In genomic region chr22:24271406-24271760, GRCh38 we compare ENCODE assay signal across 8 cellular contexts. TPM values are rescaled to one million over a fixed set of nuclear protein-coding genes. Genes with fewer than 3 reads are reported as not detected.
DNase-seq lines count a peak whose midpoint lies in the region; ATAC-seq and TF ChIP-seq lines count a peak whose summit lies in the region.

No MANE protein-coding gene starts in this region.

- H3K27ac Mint-ChIP-seq in activated CD4-positive, alpha-beta T cell treated with anti-CD3 and anti-CD28 coated beads, Interleukin-2, amount 10 ng/mL, durations not matched to agents 7 days and 5 days, result peak overlapping the region; percentile 76

- H3K4me3 Mint-ChIP-seq in activated CD4-positive, alpha-beta T cell treated with anti-CD3 and anti-CD28 coated beads, Interleukin-2, amount 10 ng/mL, durations not matched to agents 7 days and 5 days, result peak overlapping the region; percentile 79

- ATAC-seq in left lung (no peak), HG02981 (IDR thresholded peaks at IDR 0.05; ENCODE audit: unreplicated experiment) (no peak)

- POLR2A ChIA-PET in activated CD4-positive, alpha-beta T cell treated with anti-CD3 and anti-CD28 coated beads, Interleukin-2, amount 10 ng/mL, durations not matched to agents 7 days and 5 days (lab: Charles Lee), result no interaction called here

- H3K4me1 Mint-ChIP-seq in activated CD4-positive, alpha-beta T cell treated with anti-CD3 and anti-CD28 coated beads, Interleukin-2, amount 10 ng/mL, durations not matched to agents 7 days and 5 days, result peaks cover 34% of the 10 kb centered on the region

- H3K4me1 ChIP-seq in ascending aorta (peaks cover 0 to 13% of the 10 kb centered on the region in 2 donors), left lung (peaks cover 20 to 37% of the 10 kb centered on the region in 2 donors), thyroid gland (peaks cover 30 to 39% of the 10 kb centered on the region in 2 donors)

- 0% methylated on average over 17 to 22 of the region's 22 CpGs for WGBS in thyroid gland, 2 donors

- peaks cover 9% of the 10 kb centered on the region for H3K36me3 Mint-ChIP-seq in activated CD4-positive, alpha-beta T cell treated with anti-CD3 and anti-CD28 coated beads, Interleukin-2, amount 10 ng/mL, durations not matched to agents 7 days and 5 days (ENCODE audit: low read depth)

- H3K27ac ChIP-seq in ascending aorta, result peak overlapping the region; percentile 93 to 94
- H3K27ac ChIP-seq in left lung, result peak overlapping the region; percentile 93 to 98
- H3K27ac ChIP-seq in thyroid gland, result peak overlapping the region; percentile 84 to 94 (median 91)

- H3K9me3 Mint-ChIP-seq in activated CD4-positive, alpha-beta T cell treated with anti-CD3 and anti-CD28 coated beads, Interleukin-2, amount 10 ng/mL, durations not matched to agents 7 days and 5 days, result no peaks in the 10 kb centered on the region

- intact Hi-C loops in ascending aorta (cut with DNase I) (loop anchor here (2.0 to 10.0 kb wide), 2 partner anchors 59 to 377 kb away; partner anchors contain the start of gene MIF), left lung (cut with DNase I) (no loop called here), thyroid gland (cut with DNase I) (no loop called here)

- H3K27me3 ChIP-seq in ascending aorta (no peaks in the 10 kb centered on the region), left lung (no peaks in the 10 kb centered on the region), thyroid gland (no peaks in the 10 kb centered on the region)

- no peaks in the 10 kb centered on the region for H3K27me3 Mint-ChIP-seq in activated CD4-positive, alpha-beta T cell treated with anti-CD3 and anti-CD28 coated beads, Interleukin-2, amount 10 ng/mL, durations not matched to agents 7 days and 5 days

- H3K36me3 ChIP-seq in ascending aorta (no peaks in the 10 kb centered on the region), left lung (no peaks in the 10 kb centered on the region), thyroid gland (no peaks in the 10 kb centered on the region)

- H3K9me3 ChIP-seq in ascending aorta (no peaks in the 10 kb centered on the region), left lung (no peaks in the 10 kb centered on the region), thyroid gland (no peaks in the 10 kb centered on the region)

- H3K4me3 ChIP-seq in ascending aorta (peak overlapping the region; percentile 82 to 89), left lung (peak overlapping the region; percentile 75 to 79), thyroid gland (replicated peaks in 1 of 3) (peak overlapping the region; percentile 77 to 97 (median 83))

- CTCF ChIA-PET in activated CD4-positive, alpha-beta T cell treated with anti-CD3 and anti-CD28 coated beads, Interleukin-2, amount 10 ng/mL, durations not matched to agents 7 days and 5 days (lab: Charles Lee), result interaction anchor here (0.8 kb wide), 1 partner anchor 20 kb away, joined by 3 read pairs; no protein-coding TSS in a partner anchor

- TF ChIP-seq CTCF in ascending aorta (IDR thresholded peaks at IDR 0.05) (no peak), left lung (IDR thresholded peaks at IDR 0.05) (no peak), thyroid gland (IDR thresholded peaks at IDR 0.05) (no peak)

- TF ChIP-seq POLR2A in thyroid gland (IDR thresholded peaks at IDR 0.05), result no peak

- no peak for DNase-seq in activated CD4-positive, alpha-beta T cell treated with anti-CD3 and anti-CD28 coated beads, Interleukin-2, amount 10 ng/mL, durations not matched to agents 7 days and 5 days
- no peak for DNase-seq in activated CD4-positive, alpha-beta T cell treated with anti-CD3 and anti-CD28 coated beads for 48 hours
- DNase-seq in ascending aorta (ENCODE audit: low spot score in 2 of 2) (no peak), left lung (no peak), thyroid gland (peak; percentile 38 to 39), SW 1271 (lab: John Stamatoyannopoulos, UW) (no peak)
- no peak for DNase-seq in stimulated activated CD4-positive, alpha-beta T cell treated with anti-CD3 and anti-CD28 coated beads, Interleukin-15, amount 100 ng/mL, for 24 hours

RNA-seq across cellular contexts. Expression of gene SPECC1L, which starts 0.8 kb away (rescaled TPM):
- total RNA-seq in activated CD4-positive, alpha-beta T cell treated with anti-CD3 and anti-CD28 coated beads, Interleukin-2, amount 10 ng/mL, durations not matched to agents 7 days and 5 days, result 10 to 100 TPM; 53.1 to 59.5 TPM
- total RNA-seq in ascending aorta (66.9 TPM), left lung (10 to 100 TPM; 70.9 to 94.4 TPM), thyroid gland (100 to 1,000 TPM in 1 of 4 donors, 10 to 100 TPM in 3; 65.2 to 102 (median 69.2) TPM)

RNA-seq across cellular contexts. Expression of gene GGT5, which starts 26.5 kb away (rescaled TPM):
- under 1 TPM; 0.10 to 0.35 TPM for total RNA-seq in activated CD4-positive, alpha-beta T cell treated with anti-CD3 and anti-CD28 coated beads, Interleukin-2, amount 10 ng/mL, durations not matched to agents 7 days and 5 days
- total RNA-seq in ascending aorta (238 TPM), left lung (10 to 100 TPM; 18.9 to 25.6 TPM), thyroid gland (10 to 100 TPM; 59.0 to 99.3 (median 86.3) TPM)

Comparison
In these comparisons a context has a peak if more than half of its experiments do, and no peak if none do; other contexts are left out.
1. DNase-seq: peak in thyroid gland (2 of 2); none in activated CD4-positive, alpha-beta T cell treated with anti-CD3 and anti-CD28 coated beads, Interleukin-2, amount 10 ng/mL, durations not matched to agents 7 days and 5 days (single experiment), activated CD4-positive, alpha-beta T cell treated with anti-CD3 and anti-CD28 coated beads for 48 hours (single experiment), ascending aorta (0 of 2), left lung (0 of 2), SW 1271 (0 of 2) and stimulated activated CD4-positive, alpha-beta T cell treated with anti-CD3 and anti-CD28 coated beads, Interleukin-15, amount 100 ng/mL, for 24 hours (single experiment).
2. RNA of gene GGT5, which starts 26.5 kb away (total RNA-seq): 238 TPM in ascending aorta (single experiment), 59.0 to 99.3 TPM in thyroid gland and 18.9 to 25.6 TPM in left lung; 0.10 to 0.35 TPM in activated CD4-positive, alpha-beta T cell treated with anti-CD3 and anti-CD28 coated beads, Interleukin-2, amount 10 ng/mL, durations not matched to agents 7 days and 5 days; every median in the first group is over 10 times any median in the second.
3. Peak in every context shown above with its lines, with median percentiles within 50 percentile points of each other: H3K27ac ChIP-seq and H3K4me3 ChIP-seq.